8 cellular contexts compared by ENCODE assay signal in the genomic region with DNA sequence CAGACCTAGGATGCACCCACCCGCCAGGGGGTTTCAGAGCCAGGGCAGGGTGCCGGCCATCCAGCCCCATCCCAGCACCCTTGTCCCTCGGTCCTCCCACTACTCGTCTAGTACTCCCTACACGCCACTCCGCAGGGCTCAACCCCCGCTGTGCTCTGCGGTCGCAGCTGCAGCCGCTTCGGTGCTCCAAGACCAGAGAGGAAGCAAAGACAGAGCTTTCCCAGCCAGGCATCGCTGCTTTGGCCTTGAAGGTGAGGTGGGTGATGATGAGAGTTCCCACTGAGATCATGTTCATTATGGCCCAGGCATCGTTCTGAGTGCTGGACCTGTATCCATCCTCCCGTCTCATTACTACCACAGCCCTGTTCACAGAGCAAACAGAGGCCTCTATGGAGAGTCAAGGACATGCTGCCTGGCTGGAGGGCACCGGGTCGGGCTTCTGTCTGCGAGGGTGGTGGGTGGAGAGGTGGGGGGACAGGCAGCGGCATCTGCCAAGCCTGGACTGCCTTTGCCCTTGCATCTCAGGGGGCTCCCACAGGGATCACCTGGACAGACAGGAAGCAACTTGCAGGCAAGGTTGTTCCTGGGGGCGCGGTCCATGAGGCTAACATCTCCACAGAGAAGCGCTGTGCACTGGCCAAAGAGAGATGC.
A peak's percentile ranks its signal among the peaks of the same experiment; 100 is the strongest.
DNase-seq lines count a peak whose midpoint lies in the region; ATAC-seq and TF ChIP-seq lines count a peak whose summit lies in the region.

No MANE protein-coding gene starts in this region.

- H3K4ac ChIP-seq in trophoblast cell (ENCODE audit: low read depth, low read length) = no peak overlapping the region

- H3K36me3 ChIP-seq in colonic mucosa = no peaks in the 10 kb centered on the region
- no peaks in the 10 kb centered on the region for H3K36me3 ChIP-seq in trophoblast cell (ENCODE audit: control insufficient read depth in 1 of 2, insufficient read depth in 2 of 2, low read length in 2 of 2)

- H3K4me1 ChIP-seq in colonic mucosa = peaks cover 8% of the 10 kb centered on the region
- H3K4me1 ChIP-seq in trophoblast cell (ENCODE audit: control insufficient read depth in 1 of 2, insufficient read depth in 2 of 2, low read length in 2 of 2) = peaks cover 17 to 19% of the 10 kb centered on the region in 2 experiments

- H3K4me2 ChIP-seq in trophoblast cell (ENCODE audit: low read length) = peak overlapping the region; percentile 18

- H2BK12ac ChIP-seq in trophoblast cell (ENCODE audit: low read length) = no peak overlapping the region

- intact Hi-C loops in colonic mucosa (cut with DNase I) = loop anchor here (5.0 kb wide), 1 partner anchor 66 kb away; the partner anchor contains the start of gene KLF13

- H4K91ac ChIP-seq in trophoblast cell (ENCODE audit: low read depth, low read length) = no peak overlapping the region

- H3K9me3 ChIP-seq in colonic mucosa = no peaks in the 10 kb centered on the region
- H3K9me3 ChIP-seq in trophoblast cell (ENCODE audit: insufficient read depth, low read depth, low read length) = peaks cover 5% of the 10 kb centered on the region

- H3K18ac ChIP-seq in trophoblast cell (ENCODE audit: low read length) = no peak overlapping the region

- no peak overlapping the region for H3K27ac ChIP-seq in colonic mucosa
- no peak overlapping the region for H3K27ac ChIP-seq in trophoblast cell (ENCODE audit: low read depth, low read length)

- H3K27me3 ChIP-seq in colonic mucosa (no peaks in the 10 kb centered on the region), trophoblast cell (ENCODE audit: insufficient read depth, low read length) (no peaks in the 10 kb centered on the region)

- no peak for ATAC-seq in GM19035 (IDR thresholded peaks at IDR 0.05; ENCODE audit: unreplicated experiment)

- no peak overlapping the region for H3K14ac ChIP-seq in trophoblast cell (ENCODE audit: low read length)

- peaks cover 10% of the 10 kb centered on the region for H3K79me2 ChIP-seq in trophoblast cell (ENCODE audit: control insufficient read depth, insufficient read depth, low read length, poor library complexity)

- H4K12ac ChIP-seq in trophoblast cell (ENCODE audit: low read depth, low read length) = no peak overlapping the region

- H4K8ac ChIP-seq in trophoblast cell (ENCODE audit: low read depth, low read length) = no peak overlapping the region

- H2BK5ac ChIP-seq in trophoblast cell (ENCODE audit: low read depth, low read length, poor library complexity) = no peak overlapping the region

- no peak overlapping the region for H2BK120ac ChIP-seq in trophoblast cell (ENCODE audit: insufficient read depth, low read length, poor library complexity)

- DNase-seq in NCI-H146 (lab: John Stamatoyannopoulos, UW) (peak; percentile 60), colonic mucosa (peak; percentile 27), trophoblast cell (no peak), inferior parietal cortex (ENCODE audit: extremely low spot score) (no peak), GF-D8 (lab: John Stamatoyannopoulos, UW) (no peak), NCI-H748 (lab: John Stamatoyannopoulos, UW; ENCODE audit: unreplicated experiment) (no peak)

- H3K9ac ChIP-seq in colonic mucosa (ENCODE audit: low read depth in 2 of 2, low read length in 2 of 2) (peak overlapping the region in 1 of 2 donors; percentile 37), trophoblast cell (ENCODE audit: low read length) (no peak overlapping the region)

- H3K4me3 ChIP-seq in GM12875 (ENCODE audit: low read depth, low read length) (peak overlapping the region; percentile 21), colonic mucosa (no peak overlapping the region), trophoblast cell (ENCODE audit: low read depth, low read length) (peak overlapping the region; percentile 13)

- H3K79me1 ChIP-seq in trophoblast cell (ENCODE audit: low read length) = peaks cover 31% of the 10 kb centered on the region

- H3K23ac ChIP-seq in trophoblast cell (ENCODE audit: low read length) = no peak overlapping the region

- H2AK5ac ChIP-seq in trophoblast cell (ENCODE audit: low read length) = peak overlapping the region; percentile 36

- TF ChIP-seq CTCF in GM12875 (IDR thresholded peaks at IDR 0.05; ENCODE audit: borderline replicate concordance, insufficient read depth, low read depth, low read length) = no peak
- TF ChIP-seq CTCF in colonic mucosa (IDR thresholded peaks at IDR 0.05) = no peak

- H2AFZ ChIP-seq in trophoblast cell (ENCODE audit: insufficient read depth, low read length, poor library complexity) = no peak overlapping the region

- WGBS in trophoblast cell (ENCODE audit: extremely low coverage, insufficient coverage, insufficient read length) = no CpG with 5 or more reads among the region's 21 CpGs

Comparison
In these comparisons a context has a peak if more than half of its experiments do, and no peak if none do; other contexts are left out.
1. DNase-seq: peak in NCI-H146 (single experiment) and colonic mucosa (single experiment); none in trophoblast cell (0 of 2), inferior parietal cortex (single experiment), GF-D8 (single experiment) and NCI-H748 (single experiment).